In genomic region chr3:191343115-191343514, GRCh38 we compare ENCODE assay signal across 18 cellular contexts. TPM values are rescaled to one million over a fixed set of nuclear protein-coding genes. Genes with fewer than 3 reads are reported as not detected.
"Had no signal": no experiment of that assay in that cellular context is flagged by ENCODE, and none has a peak within 500 bp of the region (broad histone marks: within the 10 kb centered on the region; RNA-seq: fewer than 3 reads in every experiment).

No MANE protein-coding gene starts in this region.

- H3K27ac Mint-ChIP-seq: activated CD4-positive, alpha-beta T cell treated with anti-CD3 and anti-CD28 coated beads, Interleukin-2, amount 10 ng/mL, durations not matched to agents 24 days and 14 days; naive thymus-derived CD8-positive, alpha-beta T cell; stimulated activated naive CD8-positive, alpha-beta T cell treated with anti-CD3 and anti-CD28 coated beads, Interleukin-15, Interleukin-2, amounts not matched to agents 100 ng/mL and 50 ng/mL, for 24 hours had no signal

- H3K9me3 ChIP-seq: mucosa of descending colon, prostate gland, thoracic aorta had no signal

- H3K4me1 ChIP-seq: prostate gland had no signal

- H3K4me3 Mint-ChIP-seq: activated CD4-positive, alpha-beta T cell treated with anti-CD3 and anti-CD28 coated beads, Interleukin-2, amount 10 ng/mL, durations not matched to agents 24 days and 14 days; naive thymus-derived CD8-positive, alpha-beta T cell; stimulated activated naive CD8-positive, alpha-beta T cell treated with anti-CD3 and anti-CD28 coated beads, Interleukin-15, Interleukin-2, amounts not matched to agents 100 ng/mL and 50 ng/mL, for 24 hours; WTC11 had no signal

- H3K4me2 ChIP-seq: hepatocyte had no signal

- H3K36me3 Mint-ChIP-seq: brain; naive thymus-derived CD8-positive, alpha-beta T cell; WTC11 had no signal

- H2AFZ ChIP-seq: hepatocyte had no signal

- H3K9me3 Mint-ChIP-seq: activated CD4-positive, alpha-beta T cell treated with anti-CD3 and anti-CD28 coated beads, Interleukin-2, amount 10 ng/mL, durations not matched to agents 24 days and 14 days; brain; stimulated activated naive CD8-positive, alpha-beta T cell treated with anti-CD3 and anti-CD28 coated beads, Interleukin-15, Interleukin-2, amounts not matched to agents 100 ng/mL and 50 ng/mL, for 24 hours; WTC11 had no signal

- H3K27me3 Mint-ChIP-seq: activated CD4-positive, alpha-beta T cell treated with anti-CD3 and anti-CD28 coated beads, Interleukin-2, amount 10 ng/mL, durations not matched to agents 24 days and 14 days; brain; naive thymus-derived CD8-positive, alpha-beta T cell; stimulated activated naive CD8-positive, alpha-beta T cell treated with anti-CD3 and anti-CD28 coated beads, Interleukin-15, Interleukin-2, amounts not matched to agents 100 ng/mL and 50 ng/mL, for 24 hours had no signal

- DNase-seq: activated CD4-positive, alpha-beta T cell treated with anti-CD3 and anti-CD28 coated beads, Interleukin-2, amount 10 ng/mL, durations not matched to agents 24 days and 14 days; activated CD8-positive, alpha-beta memory T cell treated with anti-CD3 and anti-CD28 coated beads for 24 hours; activated naive CD4-positive, alpha-beta T cell treated with Interleukin-2 at 50 U/mL for 16 hours; dermis blood vessel endothelial cell; kidney glomerular epithelial cell; mucosa of descending colon; naive thymus-derived CD8-positive, alpha-beta T cell; occipital lobe; stimulated activated CD4-positive, alpha-beta T cell treated with anti-CD3 and anti-CD28 coated beads, Interleukin-12 subunit alpha, Interleukin-12 subunit beta, amount 100 ng/mL, for 4 hours; T-helper 1 cell had no signal

- ATAC-seq: naive thymus-derived CD8-positive, alpha-beta T cell; sciatic nerve; WTC11 had no signal

- H3K36me3 ChIP-seq: prostate gland, thoracic aorta had no signal

- H3K27me3 ChIP-seq: hepatocyte had no signal

- H3K27ac ChIP-seq: hepatocyte, prostate gland had no signal

- H3K4me3 ChIP-seq: hepatocyte, lung, mucosa of descending colon, prostate gland had no signal

RNA-seq across cellular contexts. Expression of gene UTS2B, which starts 12.8 kb away (rescaled TPM):
- total RNA-seq: activated CD4-positive, alpha-beta T cell treated with anti-CD3 and anti-CD28 coated beads, Interleukin-2, amount 10 ng/mL, durations not matched to agents 24 days and 14 days; naive thymus-derived CD8-positive, alpha-beta T cell; WTC11 had no signal
- polyA plus RNA-seq: naive thymus-derived CD8-positive, alpha-beta T cell had no signal
